ENCODE assay signal across 1 cellular context in genomic region chr16:68359398-68360191, GRCh38.
TF ChIP-seq lines count a peak whose summit lies in the region.

No MANE protein-coding gene starts in this region.

TF ChIP-seq in SK-N-SH, 30 proteins besides CTCF, POLR2A, EP300 and RAD21 (continued from another document):
- TF ChIP-seq IRF3 (IDR thresholded peaks at IDR 0.05; ENCODE audit: low read depth, low read length) (no peak), TCF12 (IDR thresholded peaks at IDR 0.05) (no peak), NRF1 (IDR thresholded peaks at IDR 0.05; ENCODE audit: low read depth, low read length) (no peak), JUND (IDR thresholded peaks at IDR 0.05) (no peak), PBX3 (IDR thresholded peaks at IDR 0.05) (no peak), RFX5 (IDR thresholded peaks at IDR 0.05; ENCODE audit: low read length) (no peak), ELF1 (IDR thresholded peaks at IDR 0.05) (no peak)
